ENCODE assay signal across 16 cellular contexts in the genomic region with DNA sequence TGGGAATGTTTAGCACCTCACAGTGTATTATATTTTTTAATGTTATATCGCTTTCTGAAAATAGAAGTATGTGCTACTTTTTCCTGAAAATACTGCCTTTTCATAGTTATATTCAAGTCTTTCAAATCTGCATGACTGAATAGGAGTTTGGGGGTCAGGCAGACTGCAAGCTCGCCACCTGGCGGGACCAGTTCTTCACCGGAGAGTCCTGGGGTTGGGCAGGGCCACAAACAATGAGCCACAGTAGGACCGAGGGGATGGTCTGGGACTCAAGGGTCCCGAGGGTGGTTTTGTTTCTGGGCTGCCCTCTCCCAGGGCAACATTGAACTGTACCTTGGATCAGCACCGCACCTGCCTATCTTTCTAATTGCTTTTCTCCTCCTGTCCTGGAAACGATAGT.
A peak's percentile ranks its signal among the peaks of the same experiment; 100 is the strongest.
DNase-seq lines count a peak whose midpoint lies in the region; ATAC-seq and TF ChIP-seq lines count a peak whose summit lies in the region.
"Had no signal": no experiment of that assay in that cellular context is flagged by ENCODE, and none has a peak within 500 bp of the region (broad histone marks: within the 10 kb centered on the region; RNA-seq: fewer than 3 reads in every experiment).

No MANE protein-coding gene starts in this region.

- no peak overlapping the region for H3K4me3 Mint-ChIP-seq in activated CD4-positive, alpha-beta T cell treated with anti-CD3 and anti-CD28 coated beads, Interleukin-2, amount 10 ng/mL, durations not matched to agents 24 days and 14 days
- H3K4me3 Mint-ChIP-seq in HFFc6 = no peak overlapping the region
- H3K4me3 Mint-ChIP-seq: T-cell, type B pancreatic cell had no signal

- H3K27me3 Mint-ChIP-seq in activated CD4-positive, alpha-beta T cell treated with anti-CD3 and anti-CD28 coated beads, Interleukin-2, amount 10 ng/mL, durations not matched to agents 24 days and 14 days = peaks cover 10% of the 10 kb centered on the region
- H3K27me3 Mint-ChIP-seq in HFFc6 (ENCODE audit: insufficient read depth) = peaks cover 37% of the 10 kb centered on the region
- H3K27me3 Mint-ChIP-seq: type B pancreatic cell had no signal

- no peaks in the 10 kb centered on the region for H3K9me3 Mint-ChIP-seq in activated CD4-positive, alpha-beta T cell treated with anti-CD3 and anti-CD28 coated beads, Interleukin-2, amount 10 ng/mL, durations not matched to agents 24 days and 14 days
- no peaks in the 10 kb centered on the region for H3K9me3 Mint-ChIP-seq in HFFc6
- H3K9me3 Mint-ChIP-seq: T-cell, type B pancreatic cell had no signal

- H3K9ac ChIP-seq in skeletal muscle tissue (ENCODE audit: low read depth in 1 of 3, low read length in 3 of 3) = peak overlapping the region; percentile 55 to 78 (median 73)
- H3K9ac ChIP-seq: KMS-11 had no signal

- TF ChIP-seq POLR2A in heart left ventricle (IDR thresholded peaks at IDR 0.05) (no peak), transverse colon (IDR thresholded peaks at IDR 0.05) (no peak)

- H3K27me3 ChIP-seq in heart left ventricle (no peaks in the 10 kb centered on the region), skeletal muscle tissue (ENCODE audit: control insufficient read depth in 3 of 3, insufficient read depth in 3 of 3, low read length in 3 of 3) (no peaks in the 10 kb centered on the region), transverse colon (no peaks in the 10 kb centered on the region)
- H3K27me3 ChIP-seq: dorsolateral prefrontal cortex, esophagus squamous epithelium had no signal

- TF ChIP-seq EP300 in transverse colon (IDR thresholded peaks at IDR 0.05; ENCODE audit: low read depth) = no peak

- H3K36me3 Mint-ChIP-seq in activated CD4-positive, alpha-beta T cell treated with anti-CD3 and anti-CD28 coated beads, Interleukin-2, amount 10 ng/mL, durations not matched to agents 24 days and 14 days (ENCODE audit: low read depth) = no peaks in the 10 kb centered on the region
- H3K36me3 Mint-ChIP-seq in HFFc6 (ENCODE audit: low read depth) = no peaks in the 10 kb centered on the region
- H3K36me3 Mint-ChIP-seq: T-cell, type B pancreatic cell had no signal

- H3K36me3 ChIP-seq in heart left ventricle (no peaks in the 10 kb centered on the region), skeletal muscle tissue (ENCODE audit: control insufficient read depth in 3 of 3, insufficient read depth in 3 of 3, low read length in 3 of 3) (no peaks in the 10 kb centered on the region), transverse colon (no peaks in the 10 kb centered on the region)
- H3K36me3 ChIP-seq: esophagus squamous epithelium had no signal

- H3K4me1 Mint-ChIP-seq in activated CD4-positive, alpha-beta T cell treated with anti-CD3 and anti-CD28 coated beads, Interleukin-2, amount 10 ng/mL, durations not matched to agents 24 days and 14 days = no peaks in the 10 kb centered on the region
- H3K4me1 Mint-ChIP-seq in HFFc6 (ENCODE audit: low read depth) = peaks cover 5% of the 10 kb centered on the region
- H3K4me1 Mint-ChIP-seq: T-cell had no signal

- ATAC-seq in heart left ventricle = no peak
- ATAC-seq: T-cell had no signal

- no peak overlapping the region for H3K27ac Mint-ChIP-seq in activated CD4-positive, alpha-beta T cell treated with anti-CD3 and anti-CD28 coated beads, Interleukin-2, amount 10 ng/mL, durations not matched to agents 24 days and 14 days
- no peak overlapping the region for H3K27ac Mint-ChIP-seq in HFFc6
- H3K27ac Mint-ChIP-seq: T-cell, type B pancreatic cell had no signal

- no peaks in the 10 kb centered on the region for H3K9me3 ChIP-seq in heart left ventricle
- no peaks in the 10 kb centered on the region for H3K9me3 ChIP-seq in skeletal muscle tissue (ENCODE audit: control insufficient read depth in 3 of 3, low read length in 3 of 3)
- no peaks in the 10 kb centered on the region for H3K9me3 ChIP-seq in transverse colon
- H3K9me3 ChIP-seq: esophagus squamous epithelium had no signal

- H3K4me1 ChIP-seq in heart left ventricle (peaks cover 3 to 80% (median 39%) of the 10 kb centered on the region in 12 donors), skeletal muscle tissue (ENCODE audit: control insufficient read depth in 3 of 3, insufficient read depth in 3 of 3, low read length in 3 of 3) (peaks cover 38 to 62% (median 53%) of the 10 kb centered on the region in 3 donors), transverse colon (peaks cover 0 to 3% (median 1%) of the 10 kb centered on the region in 4 donors)

- WGBS in heart left ventricle, 4 donors = 66 to 78% (median 69%) methylated on average over 8 of the region's 8 CpGs
- 64 to 90% methylated on average over 3 to 8 of the region's 8 CpGs for WGBS in transverse colon (ENCODE audit: low coverage in 1 of 2), 2 donors

- DNase-seq in heart left ventricle = no peak
- DNase-seq in cardiac septum (ENCODE audit: low spot score) = no peak
- peak; percentile 41 for DNase-seq in NAMALWA (ENCODE audit: low spot score)
- DNase-seq in coronary artery (ENCODE audit: low spot score) = no peak
- no peak for DNase-seq in transverse colon
- DNase-seq in activated CD4-positive, alpha-beta T cell treated with anti-CD3 and anti-CD28 coated beads, Interleukin-2, amount 10 ng/mL, durations not matched to agents 24 days and 14 days = no peak
- DNase-seq in HFFc6 = no peak
- DNase-seq: activated CD4-positive, CD25-positive, alpha-beta regulatory T cell; activated naive CD4-positive, alpha-beta T cell treated with Interleukin-2 at 50 U/mL for 16 hours; dorsolateral prefrontal cortex; esophagus squamous epithelium; NCI-H510A; T-cell had no signal

- no peak for TF ChIP-seq CTCF in heart left ventricle (IDR thresholded peaks at IDR 0.05)
- no peak for TF ChIP-seq CTCF in coronary artery (IDR thresholded peaks at IDR 0.05)
- no peak for TF ChIP-seq CTCF in transverse colon (IDR thresholded peaks at IDR 0.05)
- TF ChIP-seq CTCF in HFFc6 (IDR thresholded peaks at IDR 0.05) = no peak

- intact Hi-C loops in heart left ventricle (cut with DNase I) = no loop called here
- intact Hi-C loops in cardiac septum (cut with DNase I) = no loop called here
- intact Hi-C loops in transverse colon (cut with DNase I; ENCODE audit: low total_unique reads) = no loop called here
- intact Hi-C loops in activated CD4-positive, alpha-beta T cell treated with anti-CD3 and anti-CD28 coated beads, Interleukin-2, amount 10 ng/mL, durations not matched to agents 24 days and 14 days (cut with micrococcal nuclease) = no loop called here

- in situ Hi-C loops in transverse colon (cut with MboI; ENCODE audit: low pct_ligation_motif_present in 1 of 4, low pct_unique_long_range_greater_than_20kb in 1 of 4, low sequenced_read_pairs in 3 of 4) = no loop called here

- H3K4me3 ChIP-seq in heart left ventricle (no peak overlapping the region), coronary artery (no peak overlapping the region), skeletal muscle tissue (ENCODE audit: low read length in 3 of 3) (no peak overlapping the region), transverse colon (no peak overlapping the region)
- H3K4me3 ChIP-seq: dorsolateral prefrontal cortex, esophagus squamous epithelium had no signal

- peak overlapping the region; percentile 68 to 96 (median 92) for H3K27ac ChIP-seq in heart left ventricle
- peak overlapping the region; percentile 63 to 89 for H3K27ac ChIP-seq in coronary artery
- peak overlapping the region; percentile 98 for H3K27ac ChIP-seq in skeletal muscle tissue (ENCODE audit: low read depth, low read length)
- H3K27ac ChIP-seq in transverse colon = no peak overlapping the region
- H3K27ac ChIP-seq: esophagus squamous epithelium, KMS-11 had no signal

Comparison
In these comparisons a context has a peak if more than half of its experiments do, and no peak if none do; other contexts are left out.
1. H3K27ac ChIP-seq: peak in heart left ventricle (12 of 12), coronary artery (2 of 2) and skeletal muscle tissue (single experiment); none in transverse colon (0 of 4).